34 cellular contexts compared by ENCODE assay signal in the genomic region with DNA sequence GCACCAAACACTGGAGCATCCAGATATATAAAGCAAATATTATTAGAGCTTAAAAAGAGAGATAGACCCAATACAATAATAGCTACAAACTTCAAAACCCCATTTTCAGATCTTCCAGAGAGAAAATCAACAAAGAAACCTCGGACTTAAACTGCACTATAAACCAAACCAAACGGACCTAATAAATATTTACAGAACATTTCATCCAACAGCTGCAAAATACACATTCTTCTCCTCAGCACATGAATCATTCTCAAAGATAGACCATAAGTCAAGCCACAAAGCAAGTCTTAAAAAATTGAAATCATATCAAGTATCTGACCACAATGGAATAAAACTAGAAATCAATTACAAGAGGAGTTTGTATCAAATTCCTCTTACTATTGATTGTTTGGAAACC.
"Had no signal": no experiment of that assay in that cellular context is flagged by ENCODE, and none has a peak within 500 bp of the region (broad histone marks: within the 10 kb centered on the region; RNA-seq: fewer than 3 reads in every experiment).

No MANE protein-coding gene starts in this region.

- H2AFZ ChIP-seq: PC-9 had no signal

- H3K36me3 ChIP-seq: brain microvascular endothelial cell, WERI-Rb-1 had no signal

- ATAC-seq: activated CD8-positive, alpha-beta memory T cell treated with anti-CD3 and anti-CD28 coated beads, Interleukin-2, amount 10 ng/mL, durations not matched to agents 7 days and 5 days; activated T-helper 17 cell treated with anti-CD3 and anti-CD28 coated beads, Interleukin-2, amount 50 U/mL, for 72 hours had no signal

- H3K27ac ChIP-seq: brain microvascular endothelial cell, PC-9, WERI-Rb-1 had no signal

- H3K4me3 ChIP-seq: PC-9 had no signal

- H3K27me3 ChIP-seq: brain microvascular endothelial cell had no signal

- H3K4me2 ChIP-seq: PC-9 had no signal

- DNase-seq: activated CD4-positive, alpha-beta memory T cell treated with anti-CD3 and anti-CD28 coated beads, Interleukin-2, amount 10 ng/mL, durations not matched to agents 7 days and 5 days; activated CD4-positive, alpha-beta T cell treated with anti-CD3 and anti-CD28 coated beads for 1 hour; activated CD4-positive, alpha-beta T cell treated with anti-CD3 and anti-CD28 coated beads for 48 hours; activated CD4-positive, CD25-positive, alpha-beta regulatory T cell; activated CD8-positive, alpha-beta memory T cell treated with anti-CD3 and anti-CD28 coated beads for 24 hours; activated CD8-positive, alpha-beta memory T cell treated with anti-CD3 and anti-CD28 coated beads, Interleukin-2, amount 10 ng/mL, durations not matched to agents 7 days and 5 days; activated CD8-positive, alpha-beta memory T cell treated with anti-CD3 and anti-CD28 coated beads, Interleukin-2, amount 50 U/mL, for 48 hours; activated effector memory CD4-positive, alpha-beta T cell treated with anti-CD3 and anti-CD28 coated beads, Interleukin-2, amount 50 U/mL, for 16 hours; activated naive CD4-positive, alpha-beta T cell; activated naive CD4-positive, alpha-beta T cell treated with anti-CD3 and anti-CD28 coated beads, Interleukin-2, amount 50 U/mL, for 16 hours; activated naive CD8-positive, alpha-beta T cell treated with anti-CD3 and anti-CD28 coated beads for 36 hours; activated T-cell treated with anti-CD3 and anti-CD28 coated beads, Interleukin-2, amount 50 U/mL, for 48 hours; amniotic stem cell; aorta; brain microvascular endothelial cell; central memory CD4-positive, alpha-beta T cell; Kasumi-1; KG1; MM.1S; MV-4-11; NCI-H1092; NCI-H1436 treated with DMSO at 0.1 percent for 48 hours; NCI-H1694 treated with DMSO at 0.1 percent for 48 hours; NCI-H2029; NCI-H345; NCI-H524 treated with DMSO at 0.1 percent for 48 hours; PC-9; Right ventricle myocardium superior; SW 1271; T-helper 1 cell; T-helper 2 cell; T-helper 9 cell; WERI-Rb-1 had no signal
